ENCODE assay signal across 8 cellular contexts in genomic region chr11:126115820-126116319, GRCh38.
A peak's percentile ranks its signal among the peaks of the same experiment; 100 is the strongest.
DNase-seq lines count a peak whose midpoint lies in the region; ATAC-seq, FAIRE-seq and TF ChIP-seq lines count a peak whose summit lies in the region.

No MANE protein-coding gene starts in this region.

- no peak for ATAC-seq in GM18519 (IDR thresholded peaks at IDR 0.05; ENCODE audit: low FRiP score, unreplicated experiment)
- no peak for ATAC-seq in GM19467 (IDR thresholded peaks at IDR 0.05; ENCODE audit: unreplicated experiment)

- H3K9me3 Mint-ChIP-seq in nephron progenitor cell = no peaks in the 10 kb centered on the region

- H3K4me3 Mint-ChIP-seq in nephron progenitor cell = peak overlapping the region; percentile 44

- H3K9me2 ChIP-seq in MM.1S (replicated peaks; ENCODE audit: insufficient read depth, low read length) = no peaks in the 10 kb centered on the region

- H3K4me1 Mint-ChIP-seq in nephron progenitor cell = peaks cover 69% of the 10 kb centered on the region

- H3K79me2 ChIP-seq in MM.1S (ENCODE audit: low read length) = no peaks in the 10 kb centered on the region

- H3K9ac ChIP-seq in MM.1S (ENCODE audit: low read length) = no peak overlapping the region

- H3F3A ChIP-seq in MM.1S (ENCODE audit: insufficient read depth, low read length) = no peaks in the 10 kb centered on the region

- no peak overlapping the region for H2AFZ ChIP-seq in MM.1S (ENCODE audit: low read length)

- no peak for FAIRE-seq in GM19239 (lab: Jason Lieb, UNC)

- H3K27me3 Mint-ChIP-seq in nephron progenitor cell (ENCODE audit: low read depth, poor library complexity) = peaks cover 12% of the 10 kb centered on the region

- H4K20me1 ChIP-seq in MM.1S (ENCODE audit: insufficient read depth, low read length) = no peaks in the 10 kb centered on the region

- TF ChIP-seq CTCF in nephron progenitor cell (IDR thresholded peaks at IDR 0.05) (no peak), MM.1S (IDR thresholded peaks at IDR 0.05; ENCODE audit: low read length) (no peak)

- H3K4me3 ChIP-seq in MM.1S (ENCODE audit: low read length) = no peak overlapping the region

- peak overlapping the region; percentile 62 for H3K27ac Mint-ChIP-seq in nephron progenitor cell

- no peak overlapping the region for H3K4me2 ChIP-seq in MM.1S (ENCODE audit: low read depth, low read length)

- DNase-seq in ELF-1 (ENCODE audit: low read depth, low spot score) (peak; percentile 66), NCI-H510A (lab: John Stamatoyannopoulos, UW) (peak; percentile 94), epithelial cell of prostate (ENCODE audit: low read depth, low spot score) (peak; percentile 36), nephron progenitor cell (peak; percentile 38), MM.1S (no peak), GM19239 (ENCODE audit: insufficient read length, low spot score) (no peak)

- no peaks in the 10 kb centered on the region for H3K27me3 ChIP-seq in MM.1S (replicated peaks; ENCODE audit: insufficient read depth, low read length)

- no peaks in the 10 kb centered on the region for H3K9me3 ChIP-seq in MM.1S (replicated peaks; ENCODE audit: insufficient read depth, low read length)

- no peaks in the 10 kb centered on the region for H3K36me3 Mint-ChIP-seq in nephron progenitor cell (ENCODE audit: low read depth)

- no peaks in the 10 kb centered on the region for H3K4me1 ChIP-seq in MM.1S (ENCODE audit: low read length)

- H3K27ac ChIP-seq in epithelial cell of prostate (no peak overlapping the region), MM.1S (ENCODE audit: low read length) (no peak overlapping the region)

- no peaks in the 10 kb centered on the region for H3K36me3 ChIP-seq in MM.1S (replicated peaks; ENCODE audit: insufficient read depth, low read length)

Comparison
In these comparisons a context has a peak if more than half of its experiments do, and no peak if none do; other contexts are left out.
1. DNase-seq: peak in ELF-1 (single experiment), NCI-H510A (single experiment), epithelial cell of prostate (single experiment) and nephron progenitor cell (single experiment); none in MM.1S (single experiment) and GM19239 (single experiment).